Comparison of ENCODE assay signal across 23 cellular contexts in the genomic region with DNA sequence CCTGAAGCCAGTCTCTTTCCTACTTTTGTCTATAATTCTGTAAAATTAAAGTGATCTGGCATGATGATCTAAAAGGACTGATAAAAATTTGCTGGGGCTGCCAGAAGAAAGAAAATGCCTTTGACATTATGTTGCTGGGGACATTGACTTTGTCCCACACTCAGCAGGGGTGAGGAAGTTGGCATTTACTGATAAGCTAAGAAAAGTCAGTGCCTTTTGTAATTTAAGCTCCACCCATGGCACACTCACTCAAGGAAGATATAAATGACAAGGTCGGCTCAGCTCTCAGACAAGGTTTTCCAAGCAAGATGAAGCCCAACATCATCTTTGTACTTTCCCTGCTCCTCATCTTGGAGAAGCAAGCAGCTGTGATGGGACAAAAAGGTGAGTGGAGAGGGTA. TPM values are rescaled to one million over a fixed set of nuclear protein-coding genes. Genes with fewer than 3 reads are reported as not detected.
DNase-seq lines count a peak whose midpoint lies in the region; ATAC-seq, FAIRE-seq and TF ChIP-seq lines count a peak whose summit lies in the region.
"Had no signal": no experiment of that assay in that cellular context is flagged by ENCODE, and none has a peak within 500 bp of the region (broad histone marks: within the 10 kb centered on the region; RNA-seq: fewer than 3 reads in every experiment).

A gene with protein sequence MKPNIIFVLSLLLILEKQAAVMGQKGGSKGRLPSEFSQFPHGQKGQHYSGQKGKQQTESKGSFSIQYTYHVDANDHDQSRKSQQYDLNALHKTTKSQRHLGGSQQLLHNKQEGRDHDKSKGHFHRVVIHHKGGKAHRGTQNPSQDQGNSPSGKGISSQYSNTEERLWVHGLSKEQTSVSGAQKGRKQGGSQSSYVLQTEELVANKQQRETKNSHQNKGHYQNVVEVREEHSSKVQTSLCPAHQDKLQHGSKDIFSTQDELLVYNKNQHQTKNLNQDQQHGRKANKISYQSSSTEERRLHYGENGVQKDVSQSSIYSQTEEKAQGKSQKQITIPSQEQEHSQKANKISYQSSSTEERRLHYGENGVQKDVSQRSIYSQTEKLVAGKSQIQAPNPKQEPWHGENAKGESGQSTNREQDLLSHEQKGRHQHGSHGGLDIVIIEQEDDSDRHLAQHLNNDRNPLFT (plus strand): TSS at position 288 of the 400 bp plus-strand sequence. CDS start 21 bp downstream, at position 309.

- no peak within 1 kb of the TSS for H2BK20ac ChIP-seq in H1 (ENCODE audit: low read length)

- H3K23me2 ChIP-seq in H1 (ENCODE audit: low read depth, low read length): no peaks in the 10 kb centered on the region

- H3K27me3 ChIP-seq in H1 (replicated peaks in 1 of 4; ENCODE audit: control insufficient read depth in 3 of 4, extremely low read depth in 1 of 4, insufficient read depth in 3 of 4, low read length in 3 of 4) (no peaks in the 10 kb centered on the region), small intestine (ENCODE audit: control insufficient read depth in 2 of 2, insufficient read depth in 2 of 2, low read length in 2 of 2) (peaks cover 0 to 3% of the 10 kb centered on the region in 2 donors)

- CTCF ChIA-PET in H1 (lab: Charles Lee; ENCODE audit: partially characterized antibody): interaction anchor here (1.0 to 2.6 kb wide), 5 partner anchors 23 to 84 kb away, joined by 3 to 11 read pairs (median 5); no protein-coding TSS in a partner anchor

- H3K9me3 ChIP-seq in H1 (ENCODE audit: insufficient read depth in 2 of 2, low read depth in 1 of 2, low read length in 1 of 2) (peaks cover 0 to 4% of the 10 kb centered on the region in 2 experiments; a peak in 1 of 4 replicates), small intestine (ENCODE audit: control insufficient read depth, low read depth) (no peaks in the 10 kb centered on the region)

- no peak within 1 kb of the TSS for H3K56ac ChIP-seq in H1 (replicated peaks; ENCODE audit: insufficient read length, low read depth, low read length)

- H3K4me1 ChIP-seq in H1 (replicated peaks in 1 of 4; ENCODE audit: control insufficient read depth in 3 of 4, insufficient read depth in 4 of 4, low read length in 3 of 4) (peaks cover 3 to 20% (median 13%) of the 10 kb centered on the region in 4 experiments; a peak in 6 of 7 replicates), small intestine (ENCODE audit: control insufficient read depth in 2 of 2, insufficient read depth in 1 of 2, low read depth in 1 of 2, low read length in 1 of 2) (no peaks in the 10 kb centered on the region)

- H2AK5ac ChIP-seq in H1 (ENCODE audit: low read depth, low read length): no peak within 1 kb of the TSS

- POLR2A ChIA-PET in H1 (lab: Charles Lee; ENCODE audit: partially characterized antibody): no interaction called here

- H2BK12ac ChIP-seq in H1 (ENCODE audit: low read depth, low read length): no peak within 1 kb of the TSS

- H2AFZ ChIP-seq in H1 (ENCODE audit: low read length): no peak within 1 kb of the TSS

- H3K79me1 ChIP-seq in H1 (ENCODE audit: low read depth, low read length): no peaks in the 10 kb centered on the region

- H4K8ac ChIP-seq in H1 (ENCODE audit: extremely low read depth, insufficient read depth, low read length): no peak within 1 kb of the TSS

- TF ChIP-seq POLR2A in H1 (IDR thresholded peaks at IDR 0.05; ENCODE audit: control extremely low read depth in 1 of 2, low read depth in 2 of 2, low read length in 2 of 2): no peak

- DNase-seq in HTR-8/SVneo (ENCODE audit: insufficient read length, low spot score) (no peak), OCI-M1 (lab: John Stamatoyannopoulos, UW) (peak; percentile 5), H1 (ENCODE audit: low read depth in 1 of 2, low spot score in 2 of 2) (no peak), small intestine (peak; percentile 21), RPMI8226 (no peak), T-helper 2 cell (no peak)
- DNase-seq: COR-L47, GF-D8, H7, MV-4-11, NCI-H1436, NCI-H2081, NCI-H510A, PC-3, SW 1271 had no signal

- no peak for TF ChIP-seq CTCF in H1 (IDR thresholded peaks at IDR 0.05; ENCODE audit: control extremely low read depth in 1 of 3, insufficient read depth in 1 of 3, low read depth in 1 of 3, low read length in 3 of 3)

- no peaks in the 10 kb centered on the region for H4K20me1 ChIP-seq in H1 (replicated peaks in 1 of 2; ENCODE audit: control insufficient read depth in 1 of 2, insufficient read depth in 2 of 2, low read length in 2 of 2)

- FAIRE-seq in HTR-8/SVneo (lab: Jason Lieb, UNC) (peak; percentile 84), H1 (lab: Jason Lieb, UNC) (no peak), small intestine (lab: Jason Lieb, UNC) (no peak)
- FAIRE-seq: GM12891, GM18507 had no signal

- H3K4ac ChIP-seq in H1 (replicated peaks; ENCODE audit: insufficient read length, low read depth, low read length): no peak within 1 kb of the TSS

- H3K79me2 ChIP-seq in H1 (ENCODE audit: control insufficient read depth in 1 of 2, insufficient read depth in 2 of 2, low read length in 2 of 2): no peaks in the 10 kb centered on the region

- H4K5ac ChIP-seq in H1 (ENCODE audit: insufficient read length, low read depth, low read length): no peak within 1 kb of the TSS

- no peak within 1 kb of the TSS for H2BK15ac ChIP-seq in H1 (ENCODE audit: low read length)

- no peak for TF ChIP-seq EP300 in H1 (IDR thresholded peaks at IDR 0.05; ENCODE audit: borderline replicate concordance in 1 of 2, low read depth in 2 of 2, low read length in 2 of 2)

- H3K27ac ChIP-seq in H1 (ENCODE audit: low read depth, low read length) (no peak within 1 kb of the TSS), small intestine (ENCODE audit: low read depth in 1 of 2, low read length in 1 of 2) (no peak within 1 kb of the TSS)
- H3K27ac ChIP-seq: C4-2B had no signal

- 0 out of 4 replicates have a peak within 1 kb of the TSS, but pooled peaks of 1 of the 2 experiments have one; percentile 17 for H3K4me2 ChIP-seq in H1 (ENCODE audit: insufficient read depth in 1 of 2, low read depth in 2 of 2, low read length in 2 of 2)

- H3K14ac ChIP-seq in H1 (ENCODE audit: insufficient read length): no peak within 1 kb of the TSS

- ATAC-seq in GM19035 (IDR thresholded peaks at IDR 0.05; ENCODE audit: unreplicated experiment): no peak
- ATAC-seq: PC-3 had no signal

- no peak within 1 kb of the TSS for H2BK120ac ChIP-seq in H1 (replicated peaks; ENCODE audit: low read depth, low read length)

- H4K91ac ChIP-seq in H1 (replicated peaks; ENCODE audit: insufficient read length, low read length): peak within 1 kb of the TSS; percentile 2

- 80% methylated on average over 1 of the region's 1 CpG; no CpG with 5 or more reads in 1 of the 2 experiments for WGBS in H1 (ENCODE audit: extremely low coverage in 1 of 2, insufficient coverage in 1 of 2, insufficient read length in 1 of 2, insufficient replicate concordance in 2 of 2, low coverage in 1 of 2, low lambda C conversion rate in 2 of 2, missing lambda C conversion rate in 1 of 2), 2 experiments
- 3 to 26% (median 5%) methylated on average over 1 of the region's 1 CpG for WGBS in small intestine, 3 donors

- H3K4me3 ChIP-seq in H1 (ENCODE audit: extremely low read depth in 1 of 4, insufficient read depth in 2 of 4, low read depth in 3 of 4, low read length in 4 of 4) (no peak within 1 kb of the TSS), small intestine (ENCODE audit: low read depth in 1 of 2, low read length in 2 of 2) (no peak within 1 kb of the TSS)

- H3K18ac ChIP-seq in H1 (ENCODE audit: extremely low read depth, low read length): no peak within 1 kb of the TSS

- H3K36me3 ChIP-seq in H1 (ENCODE audit: control insufficient read depth in 2 of 4, insufficient read depth in 4 of 4, low read length in 3 of 4) (no peaks in the 10 kb centered on the region), small intestine (ENCODE audit: control insufficient read depth in 2 of 2, insufficient read depth in 2 of 2, low read length in 2 of 2) (no peaks in the 10 kb centered on the region)

- H3K9ac ChIP-seq in H1 (replicated peaks in 1 of 4; ENCODE audit: extremely low read depth in 1 of 4, low read depth in 3 of 4, low read length in 3 of 4): no peak within 1 kb of the TSS

- H2BK5ac ChIP-seq in H1 (ENCODE audit: low read depth, low read length): no peak within 1 kb of the TSS

- no peak for TF ChIP-seq RAD21 in H1 (IDR thresholded peaks at IDR 0.05 in 1 of 2, conservative IDR thresholded peaks at IDR 0.05 in 1 of 2; ENCODE audit: low read depth in 2 of 2, low read length in 2 of 2)

- no peak within 1 kb of the TSS for H3K23ac ChIP-seq in H1 (ENCODE audit: insufficient read length)

TF ChIP-seq in H1, 55 proteins besides CTCF, POLR2A, EP300 and RAD21 (continues in another document):
- no peak for TF ChIP-seq SP2 (IDR thresholded peaks at IDR 0.05; ENCODE audit: low read length)
- TF ChIP-seq ZNF274 (IDR thresholded peaks at IDR 0.05; ENCODE audit: borderline replicate concordance, extremely low read depth, low read length): no peak
- no peak for TF ChIP-seq SUZ12 (IDR thresholded peaks at IDR 0.05; ENCODE audit: low read length)
- TF ChIP-seq, protein P1, sequence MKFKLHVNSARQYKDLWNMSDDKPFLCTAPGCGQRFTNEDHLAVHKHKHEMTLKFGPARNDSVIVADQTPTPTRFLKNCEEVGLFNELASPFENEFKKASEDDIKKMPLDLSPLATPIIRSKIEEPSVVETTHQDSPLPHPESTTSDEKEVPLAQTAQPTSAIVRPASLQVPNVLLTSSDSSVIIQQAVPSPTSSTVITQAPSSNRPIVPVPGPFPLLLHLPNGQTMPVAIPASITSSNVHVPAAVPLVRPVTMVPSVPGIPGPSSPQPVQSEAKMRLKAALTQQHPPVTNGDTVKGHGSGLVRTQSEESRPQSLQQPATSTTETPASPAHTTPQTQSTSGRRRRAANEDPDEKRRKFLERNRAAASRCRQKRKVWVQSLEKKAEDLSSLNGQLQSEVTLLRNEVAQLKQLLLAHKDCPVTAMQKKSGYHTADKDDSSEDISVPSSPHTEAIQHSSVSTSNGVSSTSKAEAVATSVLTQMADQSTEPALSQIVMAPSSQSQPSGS (IDR thresholded peaks at IDR 0.05; ENCODE audit: low read length): no peak
- TF ChIP-seq CTBP2 (IDR thresholded peaks at IDR 0.05; ENCODE audit: borderline replicate concordance, insufficient read depth, insufficient read length, low read length): no peak
- no peak for TF ChIP-seq CBX5 (IDR thresholded peaks at IDR 0.05; ENCODE audit: low read depth, low read length)
- TF ChIP-seq RBBP5 (IDR thresholded peaks at IDR 0.05; ENCODE audit: borderline replicate concordance, low read depth, low read length): no peak
- TF ChIP-seq KDM1A (IDR thresholded peaks at IDR 0.05; ENCODE audit: borderline replicate concordance, low read length): no peak

RNA-seq across cellular contexts. Expression of the gene that starts here (rescaled TPM):
- total RNA-seq in H1 (2021; fragmentation: NEBNext Ultra II Directional; extraction: Animal tissue kit (Norgen Biotek cat#: 25700)): 4.5 and 5.8 TPM in 2 replicates
- polyA plus RNA-seq in H1 (2011; rRNA removed): 0.64 and 3.0 TPM in 2 replicates
- polyA plus RNA-seq in H1 (2011; cell fraction: cytosol; rRNA removed): 3.2 TPM
- polyA plus RNA-seq in H1 (2011; cell fraction: nucleus; rRNA removed): 1.1 TPM
- polyA plus RNA-seq in H1 (2012, experiment 1 of 2): 4.8 to 7.1 TPM (median 5.2 TPM) in 4 replicates
- polyA plus RNA-seq in H1 (2012, experiment 2 of 2): 0.22 TPM
- 13.3 TPM for polyA plus RNA-seq in H1 (2013, experiment 1 of 2)
- polyA plus RNA-seq in H1 (2013, experiment 2 of 2): 15.6 TPM
- polyA minus RNA-seq in H1 (2011; rRNA and poly(A)+ RNA removed): 2.3 and 4.0 TPM in 2 replicates
- 1.3 TPM for polyA minus RNA-seq in H1 (2011; cell fraction: cytosol; rRNA and poly(A)+ RNA removed)
- 9.9 TPM for polyA minus RNA-seq in H1 (2011; cell fraction: nucleus; rRNA and poly(A)+ RNA removed)
- under 1 TPM in 1 of 3 donors, not detected in 2; 0.16 TPM for polyA plus RNA-seq in small intestine
- total RNA-seq: Daoy, HT1080, PC-3, SK-MEL-5 had no signal
- polyA plus RNA-seq: IgD-negative memory B cell had no signal

Comparison
In these comparisons a context has a peak if more than half of its experiments do, and no peak if none do; other contexts are left out.
1. Peak in DNase-seq in small intestine; RNA of the gene not detected or under 1 TPM.